8 cellular contexts compared by ENCODE assay signal in genomic region chr13:23888658-23889597, GRCh38. TPM values are rescaled to one million over a fixed set of nuclear protein-coding genes. Genes with fewer than 3 reads are reported as not detected.
DNase-seq lines count a peak whose midpoint lies in the region; ATAC-seq lines count a peak whose summit lies in the region.

TSS of gene MIPEP (minus strand) at chr13:23889400. CDS start at chr13:23889320, 80 bp downstream.

- no peaks in the 10 kb centered on the region for H3K27me3 ChIP-seq in BLaER1 treated with 17β-estradiol and CSF1 and Interleukin-3, amounts not matched to agents 10 nM and 100 nM

- DNase-seq in GM19238 (ENCODE audit: insufficient read length, low spot score) (peak; percentile 92), NCI-H524 treated with DMSO at 0.1 percent for 48 hours (lab: John Stamatoyannopoulos, UW) (peak; percentile 83), cortex of kidney (lab: John Stamatoyannopoulos, UW) (peak; percentile 76), left kidney (ENCODE audit: low read depth, low spot score) (peak; percentile 99)
- DNase-seq in activated CD4-positive, alpha-beta T cell treated with anti-CD3 and anti-CD28 coated beads, Interleukin-2, amount 10 ng/mL, durations not matched to agents 7 days and 5 days: peak; percentile 89
- peak; percentile 93 to 94 for DNase-seq in stimulated activated CD4-positive, alpha-beta T cell treated with anti-CD3 and anti-CD28 coated beads, Interleukin-2, amount 100 ng/mL, for 24 hours

- peak within 1 kb of the TSS; percentile 75 to 94 (median 88) for H3K4me2 ChIP-seq in BLaER1 treated with 17β-estradiol and CSF1 and Interleukin-3, amounts not matched to agents 10 nM and 100 nM

- ATAC-seq in HG03442 (IDR thresholded peaks at IDR 0.05; ENCODE audit: unreplicated experiment): peak; percentile 92

- peak within 1 kb of the TSS; percentile 89 for H3K27ac Mint-ChIP-seq in activated CD4-positive, alpha-beta T cell treated with anti-CD3 and anti-CD28 coated beads, Interleukin-2, amount 10 ng/mL, durations not matched to agents 7 days and 5 days

- H3K4me3 ChIP-seq in BLaER1 treated with 17β-estradiol and CSF1 and Interleukin-3, amounts not matched to agents 10 nM and 100 nM: peak within 1 kb of the TSS; percentile 79 to 89 (median 86)

- peaks cover 3% of the 10 kb centered on the region for H3K36me3 Mint-ChIP-seq in activated CD4-positive, alpha-beta T cell treated with anti-CD3 and anti-CD28 coated beads, Interleukin-2, amount 10 ng/mL, durations not matched to agents 7 days and 5 days (ENCODE audit: low read depth)

- peak within 1 kb of the TSS; percentile 79 for H3K4me3 Mint-ChIP-seq in activated CD4-positive, alpha-beta T cell treated with anti-CD3 and anti-CD28 coated beads, Interleukin-2, amount 10 ng/mL, durations not matched to agents 7 days and 5 days

- peaks cover 22% of the 10 kb centered on the region for H3K4me1 Mint-ChIP-seq in activated CD4-positive, alpha-beta T cell treated with anti-CD3 and anti-CD28 coated beads, Interleukin-2, amount 10 ng/mL, durations not matched to agents 7 days and 5 days

- peak within 1 kb of the TSS; percentile 78 to 90 (median 84) for H3K9ac ChIP-seq in BLaER1 treated with 17β-estradiol and CSF1 and Interleukin-3, amounts not matched to agents 10 nM and 100 nM

- H3K9me3 Mint-ChIP-seq in activated CD4-positive, alpha-beta T cell treated with anti-CD3 and anti-CD28 coated beads, Interleukin-2, amount 10 ng/mL, durations not matched to agents 7 days and 5 days: no peaks in the 10 kb centered on the region

- H3K4me1 ChIP-seq in BLaER1 treated with 17β-estradiol and CSF1 and Interleukin-3, amounts not matched to agents 10 nM and 100 nM: peaks cover 10 to 27% (median 22%) of the 10 kb centered on the region in 10 experiments

- CTCF ChIA-PET in activated CD4-positive, alpha-beta T cell treated with anti-CD3 and anti-CD28 coated beads, Interleukin-2, amount 10 ng/mL, durations not matched to agents 7 days and 5 days (lab: Charles Lee): interaction anchor here (0.5 to 2.2 kb wide), 8 partner anchors 9 to 433 kb away, joined by 3 to 6 read pairs (median 4); no protein-coding TSS in a partner anchor

- H4K20me1 ChIP-seq in BLaER1 treated with 17β-estradiol and CSF1 and Interleukin-3, amounts not matched to agents 10 nM and 100 nM: no peaks in the 10 kb centered on the region

- peak within 1 kb of the TSS; percentile 72 to 85 (median 78) for H3K27ac ChIP-seq in BLaER1 treated with 17β-estradiol and CSF1 and Interleukin-3, amounts not matched to agents 10 nM and 100 nM

- no peaks in the 10 kb centered on the region for H3K9me3 ChIP-seq in BLaER1 treated with 17β-estradiol and CSF1 and Interleukin-3, amounts not matched to agents 10 nM and 100 nM (replicated peaks in 1 of 11)

- H3K27me3 Mint-ChIP-seq in activated CD4-positive, alpha-beta T cell treated with anti-CD3 and anti-CD28 coated beads, Interleukin-2, amount 10 ng/mL, durations not matched to agents 7 days and 5 days: no peaks in the 10 kb centered on the region

- peaks cover 7 to 13% (median 10%) of the 10 kb centered on the region in 11 experiments; a peak in 15 of 22 replicates for H3K36me3 ChIP-seq in BLaER1 treated with 17β-estradiol and CSF1 and Interleukin-3, amounts not matched to agents 10 nM and 100 nM

- POLR2A ChIA-PET in activated CD4-positive, alpha-beta T cell treated with anti-CD3 and anti-CD28 coated beads, Interleukin-2, amount 10 ng/mL, durations not matched to agents 7 days and 5 days (lab: Charles Lee): no interaction called here

RNA-seq across cellular contexts. Expression of gene MIPEP, which starts in this region (rescaled TPM):
- total RNA-seq in activated CD4-positive, alpha-beta T cell treated with anti-CD3 and anti-CD28 coated beads, Interleukin-2, amount 10 ng/mL, durations not matched to agents 7 days and 5 days: 1 to 10 TPM; 8.2 to 10.0 TPM

Comparison
In these comparisons a context has a peak if more than half of its experiments do, and no peak if none do; other contexts are left out.
1. Peak in every context shown above with its lines: DNase-seq, ATAC-seq, H3K4me3 ChIP-seq and H3K27ac ChIP-seq.